16 cellular contexts compared by ENCODE assay signal in the genomic region with DNA sequence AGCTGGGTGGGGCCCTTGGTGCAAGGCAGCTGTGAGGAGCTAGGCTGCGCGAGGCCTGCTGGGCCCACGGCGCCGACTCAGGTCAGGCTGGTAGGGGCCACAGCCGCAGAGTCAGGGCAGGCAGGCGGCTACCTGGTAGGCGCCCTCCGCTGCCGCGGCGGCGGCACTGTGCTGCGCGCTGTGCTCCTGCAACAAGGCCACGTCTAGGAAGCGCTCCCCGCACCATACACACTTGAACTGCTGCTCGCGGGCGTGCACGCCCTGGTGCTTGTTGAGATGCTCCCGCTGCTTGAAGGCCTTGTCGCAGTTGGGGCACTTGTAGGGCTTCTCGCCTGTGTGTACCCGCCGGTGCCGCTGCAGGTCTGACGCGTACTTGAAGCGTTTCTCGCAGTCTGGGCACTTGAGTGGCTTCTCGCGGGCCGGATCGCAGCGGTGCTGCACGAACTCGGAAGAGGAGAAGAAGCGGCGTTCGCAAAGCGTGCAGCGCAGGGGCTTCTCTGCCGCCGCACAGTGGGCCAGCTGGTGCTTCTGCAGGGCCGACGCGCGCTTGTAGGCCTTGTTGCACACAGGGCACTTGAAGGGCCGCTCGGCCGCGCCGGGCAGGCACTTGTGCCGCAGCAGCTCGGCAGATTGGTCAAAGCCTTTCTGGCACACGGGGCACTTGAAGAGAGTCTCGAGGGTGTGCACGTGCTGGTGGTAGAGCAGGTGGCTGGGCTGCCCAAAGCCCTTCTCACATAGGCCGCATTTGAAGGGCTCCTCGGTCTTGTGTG. TPM values are rescaled to one million over a fixed set of nuclear protein-coding genes. Genes with fewer than 3 reads are reported as not detected.
"Had no signal": no experiment of that assay in that cellular context is flagged by ENCODE, and none has a peak within 500 bp of the region (broad histone marks: within the 10 kb centered on the region; RNA-seq: fewer than 3 reads in every experiment).

No MANE protein-coding gene starts in this region.

- H3K4me3 ChIP-seq: neural progenitor cell, tibial nerve, vagina had no signal

- H2AFZ ChIP-seq: neural progenitor cell, parathyroid adenoma had no signal

- H3K27me3 Mint-ChIP-seq: activated CD4-positive, alpha-beta T cell treated with anti-CD3 and anti-CD28 coated beads, Interleukin-2, amount 10 ng/mL, durations not matched to agents 7 days and 5 days; stimulated activated naive B cell treated with anti-CD40 and anti-IgM and Interleukin-4, amounts not matched to agents 10 μg/mL and 1 μg/mL and 100 μg/mL, for 72 hours had no signal

- H3K4me2 ChIP-seq: neural progenitor cell had no signal

- H3K27ac Mint-ChIP-seq: neural progenitor cell; stimulated activated naive B cell treated with anti-CD40 and anti-IgM and Interleukin-4, amounts not matched to agents 10 μg/mL and 1 μg/mL and 100 μg/mL, for 72 hours had no signal

- H3K27me3 ChIP-seq: neural progenitor cell, tibial nerve, vagina had no signal

- H3K9me3 Mint-ChIP-seq: activated CD4-positive, alpha-beta T cell treated with anti-CD3 and anti-CD28 coated beads, Interleukin-2, amount 10 ng/mL, durations not matched to agents 7 days and 5 days; neural progenitor cell; stimulated activated naive B cell treated with anti-CD40 and anti-IgM and Interleukin-4, amounts not matched to agents 10 μg/mL and 1 μg/mL and 100 μg/mL, for 72 hours had no signal

- H3K27ac ChIP-seq: neural progenitor cell, parathyroid adenoma, tibial nerve, vagina had no signal

- H3K36me3 ChIP-seq: neural progenitor cell had no signal

- DNase-seq: activated CD4-positive, alpha-beta T cell treated with anti-CD3 and anti-CD28 coated beads, Interleukin-2, amount 10 ng/mL, durations not matched to agents 7 days and 5 days; activated naive CD4-positive, alpha-beta T cell; erythroblast; kidney glomerular epithelial cell; left ventricle myocardium superior; stimulated activated naive B cell treated with anti-CD40 and anti-IgM and Interleukin-4, amounts not matched to agents 10 μg/mL and 1 μg/mL and 100 μg/mL, for 72 hours; T-helper 9 cell had no signal

- H3K9ac ChIP-seq: neural progenitor cell, parathyroid adenoma had no signal

- ATAC-seq: left ventricle myocardium superior; stimulated activated naive B cell treated with anti-CD40 and anti-IgM and Interleukin-4, amounts not matched to agents 10 μg/mL and 1 μg/mL and 100 μg/mL, for 72 hours had no signal

- H3K4me3 Mint-ChIP-seq: activated CD4-positive, alpha-beta T cell treated with anti-CD3 and anti-CD28 coated beads, Interleukin-2, amount 10 ng/mL, durations not matched to agents 7 days and 5 days; neural progenitor cell; stimulated activated naive B cell treated with anti-CD40 and anti-IgM and Interleukin-4, amounts not matched to agents 10 μg/mL and 1 μg/mL and 100 μg/mL, for 72 hours had no signal

- H3K9me3 ChIP-seq: tibial nerve, vagina had no signal

RNA-seq across cellular contexts. Expression of a gene that starts 25.7 kb away (rescaled TPM):
- total RNA-seq: activated CD4-positive, alpha-beta T cell treated with anti-CD3 and anti-CD28 coated beads, Interleukin-2, amount 10 ng/mL, durations not matched to agents 7 days and 5 days; astrocyte; chondrocyte; dermis microvascular lymphatic vessel endothelial cell; left ventricle myocardium superior; mesenteric fat pad; subcutaneous adipose tissue; tibial nerve; vagina had no signal
